In the genomic region with DNA sequence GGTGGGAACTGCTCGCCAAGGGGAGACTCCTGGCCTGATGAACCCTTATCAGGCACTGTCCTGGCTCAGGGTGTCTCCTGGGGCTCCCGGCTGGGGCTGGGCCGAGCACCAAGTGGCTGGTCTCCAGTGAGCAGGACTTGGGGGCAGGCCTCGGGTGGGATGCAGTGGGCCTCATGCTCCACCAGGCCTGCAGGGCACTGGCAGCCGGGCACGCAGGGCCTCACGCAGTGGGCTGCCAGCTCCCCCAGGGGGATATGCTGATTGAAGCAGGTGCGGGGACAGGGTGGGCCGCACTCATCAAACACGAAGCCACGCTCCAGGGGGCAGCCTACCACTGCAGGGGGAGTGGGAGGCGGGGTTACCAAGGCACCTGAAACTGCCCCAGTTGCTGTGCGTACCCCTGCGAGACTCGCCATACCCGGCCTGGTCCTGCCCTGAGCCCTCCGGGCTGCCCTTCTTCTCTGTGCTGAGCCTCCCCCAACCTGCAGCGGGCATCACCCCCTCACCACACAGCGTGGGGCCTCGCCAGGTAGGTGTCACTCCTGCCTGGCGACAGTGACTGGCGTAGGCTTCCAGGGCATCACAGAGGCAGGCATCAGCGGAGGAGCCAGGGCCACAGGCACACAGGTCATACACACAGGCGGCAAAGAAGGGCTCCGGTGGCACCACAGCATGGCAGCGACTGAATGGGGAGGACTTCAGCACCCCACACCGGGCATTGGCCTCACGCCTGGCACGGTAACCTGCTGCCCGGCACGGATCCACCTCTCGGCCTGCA, we compare ENCODE assay signal across 17 cellular contexts. TPM values are rescaled to one million over a fixed set of nuclear protein-coding genes. Genes with fewer than 3 reads are reported as not detected.
A peak's percentile ranks its signal among the peaks of the same experiment; 100 is the strongest.
DNase-seq lines count a peak whose midpoint lies in the region; ATAC-seq and TF ChIP-seq lines count a peak whose summit lies in the region.
"Had no signal": no experiment of that assay in that cellular context is flagged by ENCODE, and none has a peak within 500 bp of the region (broad histone marks: within the 10 kb centered on the region; RNA-seq: fewer than 3 reads in every experiment).

No MANE protein-coding gene starts in this region.

- TF ChIP-seq CTCF in WTC11 (IDR thresholded peaks at IDR 0.05): no peak
- TF ChIP-seq CTCF in mucosa of descending colon (IDR thresholded peaks at IDR 0.05): no peak

- H3K36me3 ChIP-seq in mucosa of descending colon (ENCODE audit: low read depth): no peaks in the 10 kb centered on the region

- H3K4me3 Mint-ChIP-seq in activated CD4-positive, alpha-beta T cell treated with anti-CD3 and anti-CD28 coated beads, Interleukin-2, amount 10 ng/mL, durations not matched to agents 7 days and 5 days: no peak overlapping the region
- no peak overlapping the region for H3K4me3 Mint-ChIP-seq in WTC11
- H3K4me3 Mint-ChIP-seq: CD8-positive, alpha-beta memory T cell had no signal

- POLR2A ChIA-PET in activated CD4-positive, alpha-beta T cell treated with anti-CD3 and anti-CD28 coated beads, Interleukin-2, amount 10 ng/mL, durations not matched to agents 7 days and 5 days (lab: Charles Lee): no interaction called here
- POLR2A ChIA-PET in WTC11 (lab: Charles Lee): no interaction called here

- no peak overlapping the region for H3K4me3 ChIP-seq in mucosa of descending colon
- H3K4me3 ChIP-seq: GM23248 had no signal

- CTCF ChIA-PET in activated CD4-positive, alpha-beta T cell treated with anti-CD3 and anti-CD28 coated beads, Interleukin-2, amount 10 ng/mL, durations not matched to agents 7 days and 5 days (lab: Charles Lee): no interaction called here
- CTCF ChIA-PET in WTC11 (lab: Charles Lee): interaction anchor here (7.0 kb wide), 1 partner anchor 15 kb away, joined by 149 read pairs; the partner anchor contains the start of gene ATP6V1F

- H3K36me3 Mint-ChIP-seq in activated CD4-positive, alpha-beta T cell treated with anti-CD3 and anti-CD28 coated beads, Interleukin-2, amount 10 ng/mL, durations not matched to agents 7 days and 5 days (ENCODE audit: low read depth): no peaks in the 10 kb centered on the region
- H3K36me3 Mint-ChIP-seq in WTC11: no peaks in the 10 kb centered on the region
- H3K36me3 Mint-ChIP-seq: CD8-positive, alpha-beta memory T cell had no signal

- H3K9me3 Mint-ChIP-seq in activated CD4-positive, alpha-beta T cell treated with anti-CD3 and anti-CD28 coated beads, Interleukin-2, amount 10 ng/mL, durations not matched to agents 7 days and 5 days: no peaks in the 10 kb centered on the region
- H3K9me3 Mint-ChIP-seq in WTC11: no peaks in the 10 kb centered on the region
- H3K9me3 Mint-ChIP-seq: CD8-positive, alpha-beta memory T cell had no signal

- no peaks in the 10 kb centered on the region for H3K27me3 Mint-ChIP-seq in activated CD4-positive, alpha-beta T cell treated with anti-CD3 and anti-CD28 coated beads, Interleukin-2, amount 10 ng/mL, durations not matched to agents 7 days and 5 days
- peaks cover 2% of the 10 kb centered on the region for H3K27me3 Mint-ChIP-seq in WTC11 (ENCODE audit: low read depth)

- no peak for ATAC-seq in WTC11
- no peak for ATAC-seq in mucosa of descending colon
- ATAC-seq in GM21528 (IDR thresholded peaks at IDR 0.05; ENCODE audit: low FRiP score, unreplicated experiment): no peak
- ATAC-seq: HCT116 had no signal

- H3K27ac Mint-ChIP-seq in activated CD4-positive, alpha-beta T cell treated with anti-CD3 and anti-CD28 coated beads, Interleukin-2, amount 10 ng/mL, durations not matched to agents 7 days and 5 days: peak overlapping the region; percentile 74
- H3K27ac Mint-ChIP-seq in WTC11: no peak overlapping the region
- H3K27ac Mint-ChIP-seq: CD8-positive, alpha-beta memory T cell had no signal

- H3K9me3 ChIP-seq in mucosa of descending colon: no peaks in the 10 kb centered on the region

- intact Hi-C loops in mucosa of descending colon (cut with DNase I, micrococcal nuclease): no loop called here

- DNase-seq in activated CD4-positive, alpha-beta T cell treated with anti-CD3 and anti-CD28 coated beads, Interleukin-2, amount 10 ng/mL, durations not matched to agents 7 days and 5 days: no peak
- DNase-seq in activated CD4-positive, alpha-beta T cell treated with anti-CD3 and anti-CD28 coated beads for 1 hour: no peak
- DNase-seq in 8988T (peak; percentile 7), WTC11 (ENCODE audit: low spot score) (peak; percentile 11), mucosa of descending colon (peak in 2 of 3 donors; percentile 39 to 49), GM03348 (ENCODE audit: low spot score) (no peak), NCI-H526 treated with DMSO at 0.1 percent for 48 hours (lab: John Stamatoyannopoulos, UW) (no peak)
- DNase-seq: DMS79; GM23248; NCI-H1417 treated with DMSO at 0.1 percent for 48 hours; NCI-H1930; NCI-H446; NK-92 treated with Interleukin-12 subunit alpha and Interleukin-12 subunit beta, amount 100 ng/mL, for 24 hours; OCI-M1 had no signal

- peaks cover 13% of the 10 kb centered on the region for H3K4me1 ChIP-seq in mucosa of descending colon (ENCODE audit: low read depth)

- H3K4me1 Mint-ChIP-seq in activated CD4-positive, alpha-beta T cell treated with anti-CD3 and anti-CD28 coated beads, Interleukin-2, amount 10 ng/mL, durations not matched to agents 7 days and 5 days: peaks cover 13% of the 10 kb centered on the region
- no peaks in the 10 kb centered on the region for H3K4me1 Mint-ChIP-seq in WTC11
- H3K4me1 Mint-ChIP-seq: CD8-positive, alpha-beta memory T cell had no signal

TF ChIP-seq in WTC11, 78 proteins besides CTCF, POLR2A, EP300 and RAD21 (continues in another document):
- TF ChIP-seq MYBL2 (CRISPR knock-in tag; IDR thresholded peaks at IDR 0.05) (no peak), ZNF219 (CRISPR knock-in tag; IDR thresholded peaks at IDR 0.05; ENCODE audit: borderline replicate concordance) (no peak), RORB (CRISPR knock-in tag; IDR thresholded peaks at IDR 0.05) (no peak), NR3C1 (CRISPR knock-in tag; conservative IDR thresholded peaks at IDR 0.05; ENCODE audit: low read depth) (no peak), ZNF423 (CRISPR knock-in tag; IDR thresholded peaks at IDR 0.05) (no peak), MAX (CRISPR knock-in tag; IDR thresholded peaks at IDR 0.05) (no peak)
- TF ChIP-seq, protein P1, sequence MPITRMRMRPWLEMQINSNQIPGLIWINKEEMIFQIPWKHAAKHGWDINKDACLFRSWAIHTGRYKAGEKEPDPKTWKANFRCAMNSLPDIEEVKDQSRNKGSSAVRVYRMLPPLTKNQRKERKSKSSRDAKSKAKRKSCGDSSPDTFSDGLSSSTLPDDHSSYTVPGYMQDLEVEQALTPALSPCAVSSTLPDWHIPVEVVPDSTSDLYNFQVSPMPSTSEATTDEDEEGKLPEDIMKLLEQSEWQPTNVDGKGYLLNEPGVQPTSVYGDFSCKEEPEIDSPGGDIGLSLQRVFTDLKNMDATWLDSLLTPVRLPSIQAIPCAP (CRISPR knock-in tag; IDR thresholded peaks at IDR 0.05): no peak
- TF ChIP-seq, protein P2, sequence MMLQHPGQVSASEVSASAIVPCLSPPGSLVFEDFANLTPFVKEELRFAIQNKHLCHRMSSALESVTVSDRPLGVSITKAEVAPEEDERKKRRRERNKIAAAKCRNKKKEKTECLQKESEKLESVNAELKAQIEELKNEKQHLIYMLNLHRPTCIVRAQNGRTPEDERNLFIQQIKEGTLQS (CRISPR knock-in tag; conservative IDR thresholded peaks at IDR 0.05): no peak
- TF ChIP-seq, protein P3, sequence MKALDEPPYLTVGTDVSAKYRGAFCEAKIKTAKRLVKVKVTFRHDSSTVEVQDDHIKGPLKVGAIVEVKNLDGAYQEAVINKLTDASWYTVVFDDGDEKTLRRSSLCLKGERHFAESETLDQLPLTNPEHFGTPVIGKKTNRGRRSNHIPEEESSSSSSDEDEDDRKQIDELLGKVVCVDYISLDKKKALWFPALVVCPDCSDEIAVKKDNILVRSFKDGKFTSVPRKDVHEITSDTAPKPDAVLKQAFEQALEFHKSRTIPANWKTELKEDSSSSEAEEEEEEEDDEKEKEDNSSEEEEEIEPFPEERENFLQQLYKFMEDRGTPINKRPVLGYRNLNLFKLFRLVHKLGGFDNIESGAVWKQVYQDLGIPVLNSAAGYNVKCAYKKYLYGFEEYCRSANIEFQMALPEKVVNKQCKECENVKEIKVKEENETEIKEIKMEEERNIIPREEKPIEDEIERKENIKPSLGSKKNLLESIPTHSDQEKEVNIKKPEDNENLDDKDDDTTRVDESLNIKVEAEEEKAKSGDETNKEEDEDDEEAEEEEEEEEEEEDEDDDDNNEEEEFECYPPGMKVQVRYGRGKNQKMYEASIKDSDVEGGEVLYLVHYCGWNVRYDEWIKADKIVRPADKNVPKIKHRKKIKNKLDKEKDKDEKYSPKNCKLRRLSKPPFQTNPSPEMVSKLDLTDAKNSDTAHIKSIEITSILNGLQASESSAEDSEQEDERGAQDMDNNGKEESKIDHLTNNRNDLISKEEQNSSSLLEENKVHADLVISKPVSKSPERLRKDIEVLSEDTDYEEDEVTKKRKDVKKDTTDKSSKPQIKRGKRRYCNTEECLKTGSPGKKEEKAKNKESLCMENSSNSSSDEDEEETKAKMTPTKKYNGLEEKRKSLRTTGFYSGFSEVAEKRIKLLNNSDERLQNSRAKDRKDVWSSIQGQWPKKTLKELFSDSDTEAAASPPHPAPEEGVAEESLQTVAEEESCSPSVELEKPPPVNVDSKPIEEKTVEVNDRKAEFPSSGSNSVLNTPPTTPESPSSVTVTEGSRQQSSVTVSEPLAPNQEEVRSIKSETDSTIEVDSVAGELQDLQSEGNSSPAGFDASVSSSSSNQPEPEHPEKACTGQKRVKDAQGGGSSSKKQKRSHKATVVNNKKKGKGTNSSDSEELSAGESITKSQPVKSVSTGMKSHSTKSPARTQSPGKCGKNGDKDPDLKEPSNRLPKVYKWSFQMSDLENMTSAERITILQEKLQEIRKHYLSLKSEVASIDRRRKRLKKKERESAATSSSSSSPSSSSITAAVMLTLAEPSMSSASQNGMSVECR (CRISPR knock-in tag; IDR thresholded peaks at IDR 0.05; ENCODE audit: borderline replicate concordance): no peak

RNA-seq across cellular contexts. Expression of gene ATP6V1F, which starts 14.5 kb away (rescaled TPM):
- 100 to 1,000 TPM; 123 to 143 TPM for total RNA-seq in activated CD4-positive, alpha-beta T cell treated with anti-CD3 and anti-CD28 coated beads, Interleukin-2, amount 10 ng/mL, durations not matched to agents 7 days and 5 days
- total RNA-seq in WTC11 (2021) (117 to 121 TPM (median 120 TPM) in 3 replicates), mucosa of descending colon (10 to 100 TPM; 55.6 to 85.5 (median 82.4) TPM)

RNA-seq across cellular contexts. Expression of gene KCP, which starts 33.3 kb away (rescaled TPM):
- total RNA-seq in activated CD4-positive, alpha-beta T cell treated with anti-CD3 and anti-CD28 coated beads, Interleukin-2, amount 10 ng/mL, durations not matched to agents 7 days and 5 days: under 1 TPM; 0.10 to 0.12 TPM
- 2.5 to 2.9 TPM (median 2.7 TPM) in 3 replicates for total RNA-seq in WTC11 (2021)
- total RNA-seq in mucosa of descending colon: 1 to 10 TPM in 2 of 3 donors, under 1 TPM in 1; 0.47 to 1.7 (median 1.4) TPM
- total RNA-seq: GM23248 had no signal

RNA-seq across cellular contexts. Expression of gene FLNC, which starts 47.0 kb away (rescaled TPM):
- total RNA-seq in activated CD4-positive, alpha-beta T cell treated with anti-CD3 and anti-CD28 coated beads, Interleukin-2, amount 10 ng/mL, durations not matched to agents 7 days and 5 days: not detected
- total RNA-seq in WTC11 (2021) (6.3 to 8.0 TPM (median 6.8 TPM) in 3 replicates), mucosa of descending colon (100 to 1,000 TPM in 1 of 3 donors, 10 to 100 TPM in 1, 1 to 10 TPM in 1; 6.9 to 267 (median 15.0) TPM)
- total RNA-seq: CD8-positive, alpha-beta memory T cell had no signal

Comparison
In these comparisons a context has a peak if more than half of its experiments do, and no peak if none do; other contexts are left out.
1. DNase-seq: peak in 8988T (single experiment), WTC11 (single experiment) and mucosa of descending colon (2 of 3); none in activated CD4-positive, alpha-beta T cell treated with anti-CD3 and anti-CD28 coated beads, Interleukin-2, amount 10 ng/mL, durations not matched to agents 7 days and 5 days (single experiment), activated CD4-positive, alpha-beta T cell treated with anti-CD3 and anti-CD28 coated beads for 1 hour (single experiment), GM03348 (single experiment) and NCI-H526 treated with DMSO at 0.1 percent for 48 hours (single experiment).